In the genomic region with DNA sequence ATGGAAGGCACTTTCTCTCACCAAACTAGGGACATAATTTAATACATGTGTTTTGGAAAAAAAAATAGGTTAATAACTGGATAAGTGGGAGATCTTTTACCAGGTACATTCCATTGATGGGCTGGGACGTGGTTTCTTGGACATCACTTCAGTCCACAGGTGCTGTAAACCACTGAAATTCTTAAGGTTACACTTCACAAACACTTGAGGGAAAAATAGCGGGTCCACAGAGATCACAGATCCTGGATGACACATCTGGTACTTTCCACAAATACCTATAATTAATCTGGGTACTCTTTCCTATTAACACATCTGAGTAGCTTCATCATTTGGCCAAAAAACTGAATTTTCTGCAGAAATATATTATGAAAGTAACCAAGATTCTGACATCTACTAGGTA, we compare ENCODE assay signal across 1 cellular context.
TF ChIP-seq lines count a peak whose summit lies in the region.

No MANE protein-coding gene starts in this region.

TF ChIP-seq in K562, 482 proteins besides CTCF, POLR2A, EP300 and RAD21:
- TF ChIP-seq, protein P1, sequence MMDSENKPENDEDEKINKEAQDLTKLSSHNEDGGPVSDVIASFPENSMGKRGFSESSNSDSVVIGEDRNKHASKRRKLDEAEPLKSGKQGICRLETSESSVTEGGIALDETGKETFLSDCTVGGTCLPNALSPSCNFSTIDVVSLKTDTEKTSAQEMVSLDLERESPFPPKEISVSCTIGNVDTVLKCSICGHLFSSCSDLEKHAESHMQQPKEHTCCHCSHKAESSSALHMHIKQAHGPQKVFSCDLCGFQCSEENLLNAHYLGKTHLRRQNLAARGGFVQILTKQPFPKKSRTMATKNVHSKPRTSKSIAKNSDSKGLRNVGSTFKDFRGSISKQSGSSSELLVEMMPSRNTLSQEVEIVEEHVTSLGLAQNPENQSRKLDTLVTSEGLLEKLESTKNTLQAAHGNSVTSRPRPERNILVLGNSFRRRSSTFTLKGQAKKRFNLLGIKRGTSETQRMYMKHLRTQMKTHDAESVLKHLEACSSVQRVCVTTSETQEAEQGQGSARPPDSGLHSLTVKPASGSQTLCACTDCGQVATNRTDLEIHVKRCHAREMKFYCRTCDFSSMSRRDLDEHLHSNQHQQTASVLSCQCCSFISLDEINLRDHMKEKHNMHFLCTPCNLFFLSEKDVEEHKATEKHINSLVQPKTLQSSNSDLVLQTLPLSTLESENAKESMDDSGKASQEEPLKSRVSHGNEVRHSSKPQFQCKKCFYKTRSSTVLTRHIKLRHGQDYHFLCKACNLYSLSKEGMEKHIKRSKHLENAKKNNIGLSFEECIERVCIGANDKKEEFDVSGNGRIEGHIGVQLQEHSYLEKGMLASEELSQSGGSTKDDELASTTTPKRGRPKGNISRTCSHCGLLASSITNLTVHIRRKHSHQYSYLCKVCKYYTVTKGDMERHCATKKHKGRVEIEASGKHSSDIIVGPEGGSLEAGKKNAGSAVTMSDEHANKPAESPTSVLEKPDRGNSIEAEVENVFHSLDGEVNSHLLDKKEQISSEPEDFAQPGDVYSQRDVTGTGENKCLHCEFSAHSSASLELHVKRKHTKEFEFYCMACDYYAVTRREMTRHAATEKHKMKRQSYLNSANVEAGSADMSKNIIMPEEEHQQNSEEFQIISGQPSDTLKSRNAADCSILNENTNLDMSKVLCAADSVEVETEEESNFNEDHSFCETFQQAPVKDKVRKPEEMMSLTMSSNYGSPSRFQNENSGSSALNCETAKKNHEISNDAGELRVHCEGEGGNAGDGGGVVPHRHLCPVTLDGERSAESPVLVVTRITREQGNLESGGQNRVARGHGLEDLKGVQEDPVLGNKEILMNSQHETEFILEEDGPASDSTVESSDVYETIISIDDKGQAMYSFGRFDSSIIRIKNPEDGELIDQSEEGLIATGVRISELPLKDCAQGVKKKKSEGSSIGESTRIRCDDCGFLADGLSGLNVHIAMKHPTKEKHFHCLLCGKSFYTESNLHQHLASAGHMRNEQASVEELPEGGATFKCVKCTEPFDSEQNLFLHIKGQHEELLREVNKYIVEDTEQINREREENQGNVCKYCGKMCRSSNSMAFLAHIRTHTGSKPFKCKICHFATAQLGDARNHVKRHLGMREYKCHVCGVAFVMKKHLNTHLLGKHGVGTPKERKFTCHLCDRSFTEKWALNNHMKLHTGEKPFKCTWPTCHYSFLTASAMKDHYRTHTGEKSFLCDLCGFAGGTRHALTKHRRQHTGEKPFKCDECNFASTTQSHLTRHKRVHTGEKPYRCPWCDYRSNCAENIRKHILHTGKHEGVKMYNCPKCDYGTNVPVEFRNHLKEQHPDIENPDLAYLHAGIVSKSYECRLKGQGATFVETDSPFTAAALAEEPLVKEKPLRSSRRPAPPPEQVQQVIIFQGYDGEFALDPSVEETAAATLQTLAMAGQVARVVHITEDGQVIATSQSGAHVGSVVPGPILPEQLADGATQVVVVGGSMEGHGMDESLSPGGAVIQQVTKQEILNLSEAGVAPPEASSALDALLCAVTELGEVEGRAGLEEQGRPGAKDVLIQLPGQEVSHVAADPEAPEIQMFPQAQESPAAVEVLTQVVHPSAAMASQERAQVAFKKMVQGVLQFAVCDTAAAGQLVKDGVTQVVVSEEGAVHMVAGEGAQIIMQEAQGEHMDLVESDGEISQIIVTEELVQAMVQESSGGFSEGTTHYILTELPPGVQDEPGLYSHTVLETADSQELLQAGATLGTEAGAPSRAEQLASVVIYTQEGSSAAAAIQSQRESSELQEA (IDR thresholded peaks at IDR 0.05; ENCODE audit: low read depth) = no peak
- TF ChIP-seq DPF2 (IDR thresholded peaks at IDR 0.05) (no peak), PML (IDR thresholded peaks at IDR 0.05; ENCODE audit: low read length) (no peak), ZNF586 (CRISPR knock-in tag; conservative IDR thresholded peaks at IDR 0.05) (no peak), TEAD2 (tag; IDR thresholded peaks at IDR 0.05) (no peak), ZBTB1 (CRISPR knock-in tag; IDR thresholded peaks at IDR 0.05; ENCODE audit: borderline replicate concordance, low read depth) (no peak), RBM22 (IDR thresholded peaks at IDR 0.05; ENCODE audit: low read depth, low read length, poor library complexity, severe bottlenecking) (no peak), HSF4 (CRISPR knock-in tag; IDR thresholded peaks at IDR 0.05; ENCODE audit: borderline replicate concordance) (no peak), TAL1 (IDR thresholded peaks at IDR 0.05) (no peak), RBM34 (IDR thresholded peaks at IDR 0.05; ENCODE audit: borderline replicate concordance, insufficient read depth, low read length) (no peak), MAZ (CRISPR knock-in tag; conservative IDR thresholded peaks at IDR 0.05 in 1 of 2, IDR thresholded peaks at IDR 0.05 in 1 of 2) (no peak), FOXJ3 (CRISPR knock-in tag; IDR thresholded peaks at IDR 0.05) (no peak)
- TF ChIP-seq, protein P2, sequence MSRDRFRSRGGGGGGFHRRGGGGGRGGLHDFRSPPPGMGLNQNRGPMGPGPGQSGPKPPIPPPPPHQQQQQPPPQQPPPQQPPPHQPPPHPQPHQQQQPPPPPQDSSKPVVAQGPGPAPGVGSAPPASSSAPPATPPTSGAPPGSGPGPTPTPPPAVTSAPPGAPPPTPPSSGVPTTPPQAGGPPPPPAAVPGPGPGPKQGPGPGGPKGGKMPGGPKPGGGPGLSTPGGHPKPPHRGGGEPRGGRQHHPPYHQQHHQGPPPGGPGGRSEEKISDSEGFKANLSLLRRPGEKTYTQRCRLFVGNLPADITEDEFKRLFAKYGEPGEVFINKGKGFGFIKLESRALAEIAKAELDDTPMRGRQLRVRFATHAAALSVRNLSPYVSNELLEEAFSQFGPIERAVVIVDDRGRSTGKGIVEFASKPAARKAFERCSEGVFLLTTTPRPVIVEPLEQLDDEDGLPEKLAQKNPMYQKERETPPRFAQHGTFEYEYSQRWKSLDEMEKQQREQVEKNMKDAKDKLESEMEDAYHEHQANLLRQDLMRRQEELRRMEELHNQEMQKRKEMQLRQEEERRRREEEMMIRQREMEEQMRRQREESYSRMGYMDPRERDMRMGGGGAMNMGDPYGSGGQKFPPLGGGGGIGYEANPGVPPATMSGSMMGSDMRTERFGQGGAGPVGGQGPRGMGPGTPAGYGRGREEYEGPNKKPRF (IDR thresholded peaks at IDR 0.05; ENCODE audit: low read depth, low read length) = no peak
- TF ChIP-seq, protein P3, sequence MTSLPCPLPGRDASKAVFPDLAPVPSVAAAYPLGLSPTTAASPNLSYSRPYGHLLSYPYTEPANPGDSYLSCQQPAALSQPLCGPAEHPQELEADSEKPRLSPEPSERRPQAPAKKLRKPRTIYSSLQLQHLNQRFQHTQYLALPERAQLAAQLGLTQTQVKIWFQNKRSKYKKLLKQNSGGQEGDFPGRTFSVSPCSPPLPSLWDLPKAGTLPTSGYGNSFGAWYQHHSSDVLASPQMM (CRISPR knock-in tag; IDR thresholded peaks at IDR 0.05) = no peak
- TF ChIP-seq, protein P4, sequence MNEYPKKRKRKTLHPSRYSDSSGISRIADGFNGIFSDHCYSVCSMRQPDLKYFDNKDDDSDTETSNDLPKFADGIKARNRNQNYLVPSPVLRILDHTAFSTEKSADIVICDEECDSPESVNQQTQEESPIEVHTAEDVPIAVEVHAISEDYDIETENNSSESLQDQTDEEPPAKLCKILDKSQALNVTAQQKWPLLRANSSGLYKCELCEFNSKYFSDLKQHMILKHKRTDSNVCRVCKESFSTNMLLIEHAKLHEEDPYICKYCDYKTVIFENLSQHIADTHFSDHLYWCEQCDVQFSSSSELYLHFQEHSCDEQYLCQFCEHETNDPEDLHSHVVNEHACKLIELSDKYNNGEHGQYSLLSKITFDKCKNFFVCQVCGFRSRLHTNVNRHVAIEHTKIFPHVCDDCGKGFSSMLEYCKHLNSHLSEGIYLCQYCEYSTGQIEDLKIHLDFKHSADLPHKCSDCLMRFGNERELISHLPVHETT (CRISPR knock-in tag; conservative IDR thresholded peaks at IDR 0.05 in 1 of 2, IDR thresholded peaks at IDR 0.05 in 1 of 2) = no peak
- TF ChIP-seq, protein P5, sequence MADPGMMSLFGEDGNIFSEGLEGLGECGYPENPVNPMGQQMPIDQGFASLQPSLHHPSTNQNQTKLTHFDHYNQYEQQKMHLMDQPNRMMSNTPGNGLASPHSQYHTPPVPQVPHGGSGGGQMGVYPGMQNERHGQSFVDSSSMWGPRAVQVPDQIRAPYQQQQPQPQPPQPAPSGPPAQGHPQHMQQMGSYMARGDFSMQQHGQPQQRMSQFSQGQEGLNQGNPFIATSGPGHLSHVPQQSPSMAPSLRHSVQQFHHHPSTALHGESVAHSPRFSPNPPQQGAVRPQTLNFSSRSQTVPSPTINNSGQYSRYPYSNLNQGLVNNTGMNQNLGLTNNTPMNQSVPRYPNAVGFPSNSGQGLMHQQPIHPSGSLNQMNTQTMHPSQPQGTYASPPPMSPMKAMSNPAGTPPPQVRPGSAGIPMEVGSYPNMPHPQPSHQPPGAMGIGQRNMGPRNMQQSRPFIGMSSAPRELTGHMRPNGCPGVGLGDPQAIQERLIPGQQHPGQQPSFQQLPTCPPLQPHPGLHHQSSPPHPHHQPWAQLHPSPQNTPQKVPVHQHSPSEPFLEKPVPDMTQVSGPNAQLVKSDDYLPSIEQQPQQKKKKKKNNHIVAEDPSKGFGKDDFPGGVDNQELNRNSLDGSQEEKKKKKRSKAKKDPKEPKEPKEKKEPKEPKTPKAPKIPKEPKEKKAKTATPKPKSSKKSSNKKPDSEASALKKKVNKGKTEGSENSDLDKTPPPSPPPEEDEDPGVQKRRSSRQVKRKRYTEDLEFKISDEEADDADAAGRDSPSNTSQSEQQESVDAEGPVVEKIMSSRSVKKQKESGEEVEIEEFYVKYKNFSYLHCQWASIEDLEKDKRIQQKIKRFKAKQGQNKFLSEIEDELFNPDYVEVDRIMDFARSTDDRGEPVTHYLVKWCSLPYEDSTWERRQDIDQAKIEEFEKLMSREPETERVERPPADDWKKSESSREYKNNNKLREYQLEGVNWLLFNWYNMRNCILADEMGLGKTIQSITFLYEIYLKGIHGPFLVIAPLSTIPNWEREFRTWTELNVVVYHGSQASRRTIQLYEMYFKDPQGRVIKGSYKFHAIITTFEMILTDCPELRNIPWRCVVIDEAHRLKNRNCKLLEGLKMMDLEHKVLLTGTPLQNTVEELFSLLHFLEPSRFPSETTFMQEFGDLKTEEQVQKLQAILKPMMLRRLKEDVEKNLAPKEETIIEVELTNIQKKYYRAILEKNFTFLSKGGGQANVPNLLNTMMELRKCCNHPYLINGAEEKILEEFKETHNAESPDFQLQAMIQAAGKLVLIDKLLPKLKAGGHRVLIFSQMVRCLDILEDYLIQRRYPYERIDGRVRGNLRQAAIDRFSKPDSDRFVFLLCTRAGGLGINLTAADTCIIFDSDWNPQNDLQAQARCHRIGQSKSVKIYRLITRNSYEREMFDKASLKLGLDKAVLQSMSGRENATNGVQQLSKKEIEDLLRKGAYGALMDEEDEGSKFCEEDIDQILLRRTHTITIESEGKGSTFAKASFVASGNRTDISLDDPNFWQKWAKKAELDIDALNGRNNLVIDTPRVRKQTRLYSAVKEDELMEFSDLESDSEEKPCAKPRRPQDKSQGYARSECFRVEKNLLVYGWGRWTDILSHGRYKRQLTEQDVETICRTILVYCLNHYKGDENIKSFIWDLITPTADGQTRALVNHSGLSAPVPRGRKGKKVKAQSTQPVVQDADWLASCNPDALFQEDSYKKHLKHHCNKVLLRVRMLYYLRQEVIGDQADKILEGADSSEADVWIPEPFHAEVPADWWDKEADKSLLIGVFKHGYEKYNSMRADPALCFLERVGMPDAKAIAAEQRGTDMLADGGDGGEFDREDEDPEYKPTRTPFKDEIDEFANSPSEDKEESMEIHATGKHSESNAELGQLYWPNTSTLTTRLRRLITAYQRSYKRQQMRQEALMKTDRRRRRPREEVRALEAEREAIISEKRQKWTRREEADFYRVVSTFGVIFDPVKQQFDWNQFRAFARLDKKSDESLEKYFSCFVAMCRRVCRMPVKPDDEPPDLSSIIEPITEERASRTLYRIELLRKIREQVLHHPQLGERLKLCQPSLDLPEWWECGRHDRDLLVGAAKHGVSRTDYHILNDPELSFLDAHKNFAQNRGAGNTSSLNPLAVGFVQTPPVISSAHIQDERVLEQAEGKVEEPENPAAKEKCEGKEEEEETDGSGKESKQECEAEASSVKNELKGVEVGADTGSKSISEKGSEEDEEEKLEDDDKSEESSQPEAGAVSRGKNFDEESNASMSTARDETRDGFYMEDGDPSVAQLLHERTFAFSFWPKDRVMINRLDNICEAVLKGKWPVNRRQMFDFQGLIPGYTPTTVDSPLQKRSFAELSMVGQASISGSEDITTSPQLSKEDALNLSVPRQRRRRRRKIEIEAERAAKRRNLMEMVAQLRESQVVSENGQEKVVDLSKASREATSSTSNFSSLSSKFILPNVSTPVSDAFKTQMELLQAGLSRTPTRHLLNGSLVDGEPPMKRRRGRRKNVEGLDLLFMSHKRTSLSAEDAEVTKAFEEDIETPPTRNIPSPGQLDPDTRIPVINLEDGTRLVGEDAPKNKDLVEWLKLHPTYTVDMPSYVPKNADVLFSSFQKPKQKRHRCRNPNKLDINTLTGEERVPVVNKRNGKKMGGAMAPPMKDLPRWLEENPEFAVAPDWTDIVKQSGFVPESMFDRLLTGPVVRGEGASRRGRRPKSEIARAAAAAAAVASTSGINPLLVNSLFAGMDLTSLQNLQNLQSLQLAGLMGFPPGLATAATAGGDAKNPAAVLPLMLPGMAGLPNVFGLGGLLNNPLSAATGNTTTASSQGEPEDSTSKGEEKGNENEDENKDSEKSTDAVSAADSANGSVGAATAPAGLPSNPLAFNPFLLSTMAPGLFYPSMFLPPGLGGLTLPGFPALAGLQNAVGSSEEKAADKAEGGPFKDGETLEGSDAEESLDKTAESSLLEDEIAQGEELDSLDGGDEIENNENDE (IDR thresholded peaks at IDR 0.05; ENCODE audit: low read depth, low read length) = no peak
- TF ChIP-seq, protein P6, sequence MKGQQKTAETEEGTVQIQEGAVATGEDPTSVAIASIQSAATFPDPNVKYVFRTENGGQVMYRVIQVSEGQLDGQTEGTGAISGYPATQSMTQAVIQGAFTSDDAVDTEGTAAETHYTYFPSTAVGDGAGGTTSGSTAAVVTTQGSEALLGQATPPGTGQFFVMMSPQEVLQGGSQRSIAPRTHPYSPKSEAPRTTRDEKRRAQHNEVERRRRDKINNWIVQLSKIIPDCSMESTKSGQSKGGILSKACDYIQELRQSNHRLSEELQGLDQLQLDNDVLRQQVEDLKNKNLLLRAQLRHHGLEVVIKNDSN (CRISPR knock-in tag; IDR thresholded peaks at IDR 0.05) = no peak
- TF ChIP-seq, protein P7, sequence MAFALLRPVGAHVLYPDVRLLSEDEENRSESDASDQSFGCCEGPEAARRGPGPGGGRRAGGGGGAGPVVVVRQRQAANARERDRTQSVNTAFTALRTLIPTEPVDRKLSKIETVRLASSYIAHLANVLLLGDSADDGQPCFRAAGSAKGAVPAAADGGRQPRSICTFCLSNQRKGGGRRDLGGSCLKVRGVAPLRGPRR (CRISPR knock-in tag; IDR thresholded peaks at IDR 0.05) = no peak
